ENCODE assay signal across 2 cellular contexts in the genomic region with DNA sequence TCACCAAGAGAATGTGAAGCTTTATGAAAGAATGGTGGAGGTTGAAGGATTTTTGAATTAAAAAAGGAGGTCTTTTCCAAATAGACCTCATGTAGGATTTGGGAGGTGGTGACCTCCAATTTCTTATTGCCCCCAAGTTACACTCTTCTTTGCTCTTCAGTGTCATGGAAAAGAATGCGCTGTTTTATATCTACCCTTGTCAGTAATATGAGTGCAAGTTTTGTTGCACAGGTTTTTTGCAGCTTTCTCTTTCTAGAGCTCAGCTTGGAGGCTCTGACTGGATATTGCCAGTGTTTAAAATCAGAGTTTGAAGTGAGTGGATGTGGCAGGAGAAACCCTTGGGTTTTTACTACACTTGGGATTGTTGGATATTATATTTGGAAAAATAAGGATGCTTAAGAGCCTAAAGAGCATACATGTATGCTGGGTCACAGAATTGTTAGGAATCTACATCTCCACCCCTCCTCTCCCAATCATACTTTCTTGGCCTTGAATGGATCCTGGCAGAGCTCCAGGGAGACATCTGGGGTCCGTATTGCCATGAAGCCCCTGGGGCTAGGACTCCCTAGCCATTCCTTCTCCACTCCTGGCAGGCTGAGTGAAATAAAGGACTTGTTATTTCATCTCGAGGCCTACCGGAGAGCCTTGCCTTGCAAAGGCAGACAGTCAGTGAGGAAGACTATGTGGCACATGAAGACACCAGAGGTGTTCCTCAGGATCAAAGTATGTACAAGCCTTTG.
TF ChIP-seq lines count a peak whose summit lies in the region.

No MANE protein-coding gene starts in this region.

TF ChIP-seq in SK-N-SH, 30 proteins besides CTCF, POLR2A, EP300 and RAD21:
- TF ChIP-seq GATA2 (CRISPR knock-in tag; IDR thresholded peaks at IDR 0.05) (no peak), ELF1 (IDR thresholded peaks at IDR 0.05) (no peak), REST (IDR thresholded peaks at IDR 0.05; ENCODE audit: low read depth, low read length) (no peak), CHD2 (IDR thresholded peaks at IDR 0.05; ENCODE audit: low read length, partially characterized antibody) (no peak), MXI1 (IDR thresholded peaks at IDR 0.05; ENCODE audit: low read depth, low read length) (no peak), NRF1 (IDR thresholded peaks at IDR 0.05; ENCODE audit: low read depth, low read length) (no peak), JUND (IDR thresholded peaks at IDR 0.05) (no peak), NFIC (IDR thresholded peaks at IDR 0.05; ENCODE audit: borderline replicate concordance) (no peak), FOXM1 (IDR thresholded peaks at IDR 0.05; ENCODE audit: low read depth) (no peak), RCOR1 (IDR thresholded peaks at IDR 0.05; ENCODE audit: low read length) (no peak), EZH2phosphoT487 (IDR thresholded peaks at IDR 0.05; ENCODE audit: borderline replicate concordance, low read depth) (no peak), YY1 (IDR thresholded peaks at IDR 0.05; ENCODE audit: low read depth) (no peak), TAF1 (IDR thresholded peaks at IDR 0.05; ENCODE audit: borderline replicate concordance, low read depth, low read length) (no peak)
- TF ChIP-seq, protein P1, sequence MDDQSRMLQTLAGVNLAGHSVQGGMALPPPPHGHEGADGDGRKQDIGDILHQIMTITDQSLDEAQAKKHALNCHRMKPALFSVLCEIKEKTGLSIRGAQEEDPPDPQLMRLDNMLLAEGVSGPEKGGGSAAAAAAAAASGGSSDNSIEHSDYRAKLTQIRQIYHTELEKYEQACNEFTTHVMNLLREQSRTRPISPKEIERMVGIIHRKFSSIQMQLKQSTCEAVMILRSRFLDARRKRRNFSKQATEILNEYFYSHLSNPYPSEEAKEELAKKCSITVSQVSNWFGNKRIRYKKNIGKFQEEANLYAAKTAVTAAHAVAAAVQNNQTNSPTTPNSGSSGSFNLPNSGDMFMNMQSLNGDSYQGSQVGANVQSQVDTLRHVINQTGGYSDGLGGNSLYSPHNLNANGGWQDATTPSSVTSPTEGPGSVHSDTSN (IDR thresholded peaks at IDR 0.05) = no peak
- TF ChIP-seq, protein P2, sequence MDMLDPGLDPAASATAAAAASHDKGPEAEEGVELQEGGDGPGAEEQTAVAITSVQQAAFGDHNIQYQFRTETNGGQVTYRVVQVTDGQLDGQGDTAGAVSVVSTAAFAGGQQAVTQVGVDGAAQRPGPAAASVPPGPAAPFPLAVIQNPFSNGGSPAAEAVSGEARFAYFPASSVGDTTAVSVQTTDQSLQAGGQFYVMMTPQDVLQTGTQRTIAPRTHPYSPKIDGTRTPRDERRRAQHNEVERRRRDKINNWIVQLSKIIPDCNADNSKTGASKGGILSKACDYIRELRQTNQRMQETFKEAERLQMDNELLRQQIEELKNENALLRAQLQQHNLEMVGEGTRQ (IDR thresholded peaks at IDR 0.05; ENCODE audit: borderline replicate concordance, low read depth, low read length) = no peak

TF ChIP-seq in HepG2, 621 proteins besides CTCF, POLR2A, EP300 and RAD21 (continues in another document):
- 0 out of 2 replicates have a peak, but pooled peaks have one; percentile 36 for TF ChIP-seq ELF4 (CRISPR knock-in tag; IDR thresholded peaks at IDR 0.05; ENCODE audit: borderline replicate concordance)
- peak; percentile 61; the same call in 1 of the 2 replicates for TF ChIP-seq ZNF503 (CRISPR knock-in tag; IDR thresholded peaks at IDR 0.05)
- TF ChIP-seq ZNF138 (CRISPR knock-in tag; IDR thresholded peaks at IDR 0.05; ENCODE audit: low read depth) = no peak
- no peak for TF ChIP-seq SMARCC2 (IDR thresholded peaks at IDR 0.05)
- TF ChIP-seq CREM (IDR thresholded peaks at IDR 0.05) = no peak
- TF ChIP-seq CREM (CRISPR knock-in tag; IDR thresholded peaks at IDR 0.05) = no peak
- no peak for TF ChIP-seq HNF4G (IDR thresholded peaks at IDR 0.05; ENCODE audit: borderline replicate concordance, low read depth, low read length)
- TF ChIP-seq HNF4G (CRISPR knock-in tag; IDR thresholded peaks at IDR 0.05; ENCODE audit: borderline replicate concordance, low read depth) = no peak
- TF ChIP-seq ZFP37 (CRISPR knock-in tag; IDR thresholded peaks at IDR 0.05; ENCODE audit: borderline replicate concordance) = no peak
- no peak for TF ChIP-seq ZZZ3 (CRISPR knock-in tag; IDR thresholded peaks at IDR 0.05; ENCODE audit: borderline replicate concordance)
- TF ChIP-seq GZF1 (CRISPR knock-in tag; IDR thresholded peaks at IDR 0.05) = no peak
- no peak for TF ChIP-seq TAF15 (IDR thresholded peaks at IDR 0.05; ENCODE audit: low read depth, low read length, poor library complexity, severe bottlenecking)
- TF ChIP-seq POLR2G (IDR thresholded peaks at IDR 0.05; ENCODE audit: low read depth, low read length) = peak; percentile 85
- TF ChIP-seq REL (CRISPR knock-in tag; conservative IDR thresholded peaks at IDR 0.05) = no peak
- no peak for TF ChIP-seq SMYD3 (CRISPR knock-in tag; IDR thresholded peaks at IDR 0.05)
- TF ChIP-seq MXI1 (IDR thresholded peaks at IDR 0.05; ENCODE audit: borderline replicate concordance, low read depth, low read length) = no peak
- no peak for TF ChIP-seq ZNF17 (CRISPR knock-in tag; IDR thresholded peaks at IDR 0.05)
- no peak for TF ChIP-seq ZNF101 (CRISPR knock-in tag; IDR thresholded peaks at IDR 0.05; ENCODE audit: borderline replicate concordance, low read depth)
- TF ChIP-seq MXD4 (CRISPR knock-in tag; IDR thresholded peaks at IDR 0.05) = no peak
- no peak for TF ChIP-seq ZNF563 (CRISPR knock-in tag; IDR thresholded peaks at IDR 0.05)
- peak; percentile 99; the same call in 1 of the 2 replicates for TF ChIP-seq SSRP1 (CRISPR knock-in tag; IDR thresholded peaks at IDR 0.05)
- TF ChIP-seq POLR2AphosphoS2 (IDR thresholded peaks at IDR 0.05; ENCODE audit: low read depth, low read length) = peak; percentile 97
- no peak for TF ChIP-seq LCORL (IDR thresholded peaks at IDR 0.05)
- no peak for TF ChIP-seq LCORL (CRISPR knock-in tag; IDR thresholded peaks at IDR 0.05)
- TF ChIP-seq, protein P3, sequence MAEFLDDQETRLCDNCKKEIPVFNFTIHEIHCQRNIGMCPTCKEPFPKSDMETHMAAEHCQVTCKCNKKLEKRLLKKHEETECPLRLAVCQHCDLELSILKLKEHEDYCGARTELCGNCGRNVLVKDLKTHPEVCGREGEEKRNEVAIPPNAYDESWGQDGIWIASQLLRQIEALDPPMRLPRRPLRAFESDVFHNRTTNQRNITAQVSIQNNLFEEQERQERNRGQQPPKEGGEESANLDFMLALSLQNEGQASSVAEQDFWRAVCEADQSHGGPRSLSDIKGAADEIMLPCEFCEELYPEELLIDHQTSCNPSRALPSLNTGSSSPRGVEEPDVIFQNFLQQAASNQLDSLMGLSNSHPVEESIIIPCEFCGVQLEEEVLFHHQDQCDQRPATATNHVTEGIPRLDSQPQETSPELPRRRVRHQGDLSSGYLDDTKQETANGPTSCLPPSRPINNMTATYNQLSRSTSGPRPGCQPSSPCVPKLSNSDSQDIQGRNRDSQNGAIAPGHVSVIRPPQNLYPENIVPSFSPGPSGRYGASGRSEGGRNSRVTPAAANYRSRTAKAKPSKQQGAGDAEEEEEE (CRISPR knock-in tag; IDR thresholded peaks at IDR 0.05; ENCODE audit: borderline replicate concordance) = no peak
- TF ChIP-seq CBX5 (CRISPR knock-in tag; IDR thresholded peaks at IDR 0.05; ENCODE audit: borderline replicate concordance) = 0 out of 2 replicates have a peak, but pooled peaks have one; percentile 44
- TF ChIP-seq ZNF335 (CRISPR knock-in tag; IDR thresholded peaks at IDR 0.05) = no peak
- TF ChIP-seq SOX6 (IDR thresholded peaks at IDR 0.05) = no peak
- TF ChIP-seq SOX6 (CRISPR knock-in tag; IDR thresholded peaks at IDR 0.05) = peak; percentile 10; the same call in 1 of the 2 replicates
- TF ChIP-seq NCOA2 (CRISPR knock-in tag; IDR thresholded peaks at IDR 0.05) = no peak
- TF ChIP-seq, protein P4, sequence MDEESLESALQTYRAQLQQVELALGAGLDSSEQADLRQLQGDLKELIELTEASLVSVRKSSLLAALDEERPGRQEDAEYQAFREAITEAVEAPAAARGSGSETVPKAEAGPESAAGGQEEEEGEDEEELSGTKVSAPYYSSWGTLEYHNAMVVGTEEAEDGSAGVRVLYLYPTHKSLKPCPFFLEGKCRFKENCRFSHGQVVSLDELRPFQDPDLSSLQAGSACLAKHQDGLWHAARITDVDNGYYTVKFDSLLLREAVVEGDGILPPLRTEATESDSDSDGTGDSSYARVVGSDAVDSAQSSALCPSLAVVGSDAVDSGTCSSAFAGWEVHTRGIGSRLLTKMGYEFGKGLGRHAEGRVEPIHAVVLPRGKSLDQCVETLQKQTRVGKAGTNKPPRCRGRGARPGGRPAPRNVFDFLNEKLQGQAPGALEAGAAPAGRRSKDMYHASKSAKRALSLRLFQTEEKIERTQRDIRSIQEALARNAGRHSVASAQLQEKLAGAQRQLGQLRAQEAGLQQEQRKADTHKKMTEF (CRISPR knock-in tag; IDR thresholded peaks at IDR 0.05) = 0 out of 2 replicates have a peak, but pooled peaks have one; percentile 18
- no peak for TF ChIP-seq HES4 (CRISPR knock-in tag; IDR thresholded peaks at IDR 0.05; ENCODE audit: borderline replicate concordance)
- no peak for TF ChIP-seq PHF5A (CRISPR knock-in tag; IDR thresholded peaks at IDR 0.05; ENCODE audit: low read depth, unreplicated experiment)
- no peak for TF ChIP-seq ONECUT2 (CRISPR knock-in tag; IDR thresholded peaks at IDR 0.05)
- TF ChIP-seq ZNF547 (CRISPR knock-in tag; IDR thresholded peaks at IDR 0.05) = no peak
- no peak for TF ChIP-seq ZNF670 (CRISPR knock-in tag; IDR thresholded peaks at IDR 0.05; ENCODE audit: borderline replicate concordance)
- TF ChIP-seq CBFB (CRISPR knock-in tag; IDR thresholded peaks at IDR 0.05) = no peak
- TF ChIP-seq KAT7 (CRISPR knock-in tag; IDR thresholded peaks at IDR 0.05; ENCODE audit: borderline replicate concordance) = no peak
- TF ChIP-seq, protein P5, sequence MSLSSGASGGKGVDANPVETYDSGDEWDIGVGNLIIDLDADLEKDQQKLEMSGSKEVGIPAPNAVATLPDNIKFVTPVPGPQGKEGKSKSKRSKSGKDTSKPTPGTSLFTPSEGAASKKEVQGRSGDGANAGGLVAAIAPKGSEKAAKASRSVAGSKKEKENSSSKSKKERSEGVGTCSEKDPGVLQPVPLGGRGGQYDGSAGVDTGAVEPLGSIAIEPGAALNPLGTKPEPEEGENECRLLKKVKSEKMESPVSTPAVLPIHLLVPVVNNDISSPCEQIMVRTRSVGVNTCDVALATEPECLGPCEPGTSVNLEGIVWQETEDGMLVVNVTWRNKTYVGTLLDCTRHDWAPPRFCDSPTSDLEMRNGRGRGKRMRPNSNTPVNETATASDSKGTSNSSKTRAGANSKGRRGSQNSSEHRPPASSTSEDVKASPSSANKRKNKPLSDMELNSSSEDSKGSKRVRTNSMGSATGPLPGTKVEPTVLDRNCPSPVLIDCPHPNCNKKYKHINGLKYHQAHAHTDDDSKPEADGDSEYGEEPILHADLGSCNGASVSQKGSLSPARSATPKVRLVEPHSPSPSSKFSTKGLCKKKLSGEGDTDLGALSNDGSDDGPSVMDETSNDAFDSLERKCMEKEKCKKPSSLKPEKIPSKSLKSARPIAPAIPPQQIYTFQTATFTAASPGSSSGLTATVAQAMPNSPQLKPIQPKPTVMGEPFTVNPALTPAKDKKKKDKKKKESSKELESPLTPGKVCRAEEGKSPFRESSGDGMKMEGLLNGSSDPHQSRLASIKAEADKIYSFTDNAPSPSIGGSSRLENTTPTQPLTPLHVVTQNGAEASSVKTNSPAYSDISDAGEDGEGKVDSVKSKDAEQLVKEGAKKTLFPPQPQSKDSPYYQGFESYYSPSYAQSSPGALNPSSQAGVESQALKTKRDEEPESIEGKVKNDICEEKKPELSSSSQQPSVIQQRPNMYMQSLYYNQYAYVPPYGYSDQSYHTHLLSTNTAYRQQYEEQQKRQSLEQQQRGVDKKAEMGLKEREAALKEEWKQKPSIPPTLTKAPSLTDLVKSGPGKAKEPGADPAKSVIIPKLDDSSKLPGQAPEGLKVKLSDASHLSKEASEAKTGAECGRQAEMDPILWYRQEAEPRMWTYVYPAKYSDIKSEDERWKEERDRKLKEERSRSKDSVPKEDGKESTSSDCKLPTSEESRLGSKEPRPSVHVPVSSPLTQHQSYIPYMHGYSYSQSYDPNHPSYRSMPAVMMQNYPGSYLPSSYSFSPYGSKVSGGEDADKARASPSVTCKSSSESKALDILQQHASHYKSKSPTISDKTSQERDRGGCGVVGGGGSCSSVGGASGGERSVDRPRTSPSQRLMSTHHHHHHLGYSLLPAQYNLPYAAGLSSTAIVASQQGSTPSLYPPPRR (CRISPR knock-in tag; IDR thresholded peaks at IDR 0.05; ENCODE audit: borderline replicate concordance) = no peak
- TF ChIP-seq NKX3-1 (CRISPR knock-in tag; IDR thresholded peaks at IDR 0.05) = no peak
- TF ChIP-seq, protein P6, sequence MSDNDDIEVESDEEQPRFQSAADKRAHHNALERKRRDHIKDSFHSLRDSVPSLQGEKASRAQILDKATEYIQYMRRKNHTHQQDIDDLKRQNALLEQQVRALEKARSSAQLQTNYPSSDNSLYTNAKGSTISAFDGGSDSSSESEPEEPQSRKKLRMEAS (IDR thresholded peaks at IDR 0.05) = peak; percentile 22; the same call in 1 of the 2 replicates
- no peak for TF ChIP-seq STAG1 (CRISPR knock-in tag; IDR thresholded peaks at IDR 0.05)
- no peak for TF ChIP-seq ZNF510 (CRISPR knock-in tag; IDR thresholded peaks at IDR 0.05; ENCODE audit: low read depth)
- TF ChIP-seq TBL1XR1 (IDR thresholded peaks at IDR 0.05; ENCODE audit: borderline replicate concordance, low read length, partially characterized antibody) = no peak
- TF ChIP-seq SP2 (CRISPR knock-in tag; IDR thresholded peaks at IDR 0.05) = no peak
- no peak for TF ChIP-seq ZNF33B (CRISPR knock-in tag; IDR thresholded peaks at IDR 0.05)
